Comparison of ENCODE assay signal across 1 cellular context in the genomic region with DNA sequence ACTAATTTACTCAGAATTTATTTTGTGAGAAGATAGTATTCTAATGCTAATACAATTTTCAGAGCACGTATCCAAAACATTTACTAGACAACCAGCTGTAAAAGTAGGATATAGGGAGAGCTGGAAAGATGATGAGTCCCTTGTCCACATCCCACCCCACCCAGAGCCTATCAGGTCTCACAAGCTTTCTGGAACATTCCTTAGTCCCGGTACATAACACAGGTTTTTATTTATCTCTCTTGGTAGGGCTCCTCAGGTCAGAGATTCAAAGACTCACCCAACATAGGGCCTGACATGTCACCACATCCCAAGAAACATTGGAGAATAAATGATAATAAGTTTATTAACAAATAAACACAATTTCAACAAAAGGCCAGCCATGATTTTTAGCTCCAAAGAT.
TF ChIP-seq lines count a peak whose summit lies in the region.

No MANE protein-coding gene starts in this region.

TF ChIP-seq in HepG2, 621 proteins besides CTCF, POLR2A, EP300 and RAD21 (continued from another document):
- TF ChIP-seq, protein P1, sequence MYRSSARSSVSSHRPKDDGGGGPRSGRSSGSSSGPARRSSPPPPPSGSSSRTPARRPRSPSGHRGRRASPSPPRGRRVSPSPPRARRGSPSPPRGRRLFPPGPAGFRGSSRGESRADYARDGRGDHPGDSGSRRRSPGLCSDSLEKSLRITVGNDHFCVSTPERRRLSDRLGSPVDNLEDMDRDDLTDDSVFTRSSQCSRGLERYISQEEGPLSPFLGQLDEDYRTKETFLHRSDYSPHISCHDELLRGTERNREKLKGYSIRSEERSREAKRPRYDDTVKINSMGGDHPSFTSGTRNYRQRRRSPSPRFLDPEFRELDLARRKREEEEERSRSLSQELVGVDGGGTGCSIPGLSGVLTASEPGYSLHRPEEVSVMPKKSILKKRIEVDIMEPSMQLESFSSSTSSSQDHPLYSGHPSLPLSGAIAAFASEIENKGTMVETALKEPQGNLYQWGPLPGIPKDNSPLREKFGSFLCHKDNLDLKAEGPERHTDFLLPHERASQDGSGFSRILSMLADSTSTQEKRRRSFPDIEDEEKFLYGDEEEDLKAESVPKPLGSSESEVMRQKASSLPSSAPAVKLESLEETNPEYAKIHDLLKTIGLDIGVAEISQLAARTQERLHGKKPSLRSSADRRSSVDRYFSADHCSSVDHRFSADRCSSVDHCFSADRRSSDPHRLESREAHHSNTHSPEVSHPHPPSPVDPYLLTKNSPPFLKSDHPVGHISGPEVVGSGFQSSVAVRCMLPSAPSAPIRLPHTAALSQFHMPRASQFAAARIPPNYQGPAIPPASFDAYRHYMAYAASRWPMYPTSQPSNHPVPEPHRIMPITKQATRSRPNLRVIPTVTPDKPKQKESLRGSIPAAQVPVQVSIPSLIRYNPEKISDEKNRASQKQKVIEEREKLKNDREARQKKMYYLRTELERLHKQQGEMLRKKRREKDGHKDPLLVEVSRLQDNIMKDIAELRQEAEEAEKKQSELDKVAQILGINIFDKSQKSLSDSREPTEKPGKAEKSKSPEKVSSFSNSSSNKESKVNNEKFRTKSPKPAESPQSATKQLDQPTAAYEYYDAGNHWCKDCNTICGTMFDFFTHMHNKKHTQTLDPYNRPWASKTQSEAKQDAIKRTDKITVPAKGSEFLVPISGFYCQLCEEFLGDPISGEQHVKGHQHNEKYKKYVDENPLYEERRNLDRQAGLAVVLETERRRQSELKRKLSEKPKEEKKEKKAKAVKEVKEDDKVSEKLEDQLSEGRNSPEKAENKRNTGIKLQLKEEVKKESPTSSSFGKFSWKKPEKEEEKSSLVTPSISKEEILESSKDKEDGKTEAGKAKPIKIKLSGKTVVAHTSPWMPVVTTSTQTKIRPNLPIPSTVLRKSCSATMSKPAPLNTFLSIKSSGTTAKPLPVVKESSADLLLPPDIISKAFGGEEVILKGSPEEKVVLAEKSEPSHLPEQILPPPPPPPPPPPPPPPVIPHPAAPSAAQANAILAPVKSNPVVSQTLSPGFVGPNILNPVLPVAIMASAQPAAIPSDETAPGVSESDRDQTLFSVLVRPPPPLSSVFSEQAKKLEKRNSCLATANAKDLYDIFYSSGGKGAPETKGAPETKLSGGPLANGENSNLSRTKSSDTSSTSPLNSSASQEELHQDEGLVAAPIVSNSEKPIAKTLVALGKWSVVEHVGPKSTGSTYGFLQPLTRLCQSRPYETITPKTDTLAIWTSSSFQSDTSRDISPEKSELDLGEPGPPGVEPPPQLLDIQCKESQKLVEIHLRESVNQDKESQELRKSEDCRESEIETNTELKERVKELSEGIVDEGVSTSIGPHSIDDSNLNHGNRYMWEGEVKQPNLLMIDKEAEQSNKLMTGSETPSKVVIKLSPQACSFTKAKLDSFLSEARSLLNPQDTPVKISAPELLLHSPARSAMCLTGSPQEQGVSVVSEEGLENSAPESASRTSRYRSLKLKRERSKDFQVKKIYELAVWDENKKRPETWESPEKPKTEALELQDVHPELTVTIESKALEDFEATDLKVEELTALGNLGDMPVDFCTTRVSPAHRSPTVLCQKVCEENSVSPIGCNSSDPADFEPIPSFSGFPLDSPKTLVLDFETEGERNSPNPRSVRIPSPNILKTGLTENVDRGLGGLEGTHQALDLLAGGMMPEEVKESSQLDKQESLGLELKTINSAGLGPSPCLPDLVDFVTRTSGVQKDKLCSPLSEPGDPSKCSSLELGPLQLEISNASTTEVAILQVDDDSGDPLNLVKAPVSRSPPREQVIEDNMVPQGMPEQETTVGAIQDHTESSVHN (CRISPR knock-in tag; IDR thresholded peaks at IDR 0.05), result no peak
